In genomic region chr3:192802957-192803899, GRCh38 we compare ENCODE assay signal across 8 cellular contexts.
DNase-seq lines count a peak whose midpoint lies in the region; ATAC-seq and TF ChIP-seq lines count a peak whose summit lies in the region.

No MANE protein-coding gene starts in this region.

- no peaks in the 10 kb centered on the region for H3K9me3 Mint-ChIP-seq in Calu3 (ENCODE audit: low read depth, unreplicated experiment)
- H3K9me3 Mint-ChIP-seq in activated CD4-positive, alpha-beta memory T cell treated with anti-CD3 and anti-CD28 coated beads, Interleukin-2, amount 10 ng/mL, durations not matched to agents 7 days and 5 days: no peaks in the 10 kb centered on the region

- ATAC-seq in GM21423 (IDR thresholded peaks at IDR 0.05; ENCODE audit: unreplicated experiment) (peak; percentile 59), sciatic nerve (peak; percentile 50)

- H3K4me1 Mint-ChIP-seq in Calu3 (ENCODE audit: low read depth, unreplicated experiment): no peaks in the 10 kb centered on the region
- peaks cover 3% of the 10 kb centered on the region for H3K4me1 Mint-ChIP-seq in activated CD4-positive, alpha-beta memory T cell treated with anti-CD3 and anti-CD28 coated beads, Interleukin-2, amount 10 ng/mL, durations not matched to agents 7 days and 5 days

- no TSS peak for BruUV-seq in Calu3 (replicated peaks; lab: Mats Ljungman, UMichigan)

- H3K27me3 Mint-ChIP-seq in Calu3 (ENCODE audit: unreplicated experiment): no peaks in the 10 kb centered on the region
- H3K27me3 Mint-ChIP-seq in activated CD4-positive, alpha-beta memory T cell treated with anti-CD3 and anti-CD28 coated beads, Interleukin-2, amount 10 ng/mL, durations not matched to agents 7 days and 5 days: no peaks in the 10 kb centered on the region

- no peak overlapping the region for H3K4me3 Mint-ChIP-seq in Calu3 (ENCODE audit: low read depth, unreplicated experiment)
- no peak overlapping the region for H3K4me3 Mint-ChIP-seq in activated CD4-positive, alpha-beta memory T cell treated with anti-CD3 and anti-CD28 coated beads, Interleukin-2, amount 10 ng/mL, durations not matched to agents 7 days and 5 days

- POLR2A ChIA-PET in activated CD4-positive, alpha-beta memory T cell treated with anti-CD3 and anti-CD28 coated beads, Interleukin-2, amount 10 ng/mL, durations not matched to agents 7 days and 5 days (lab: Charles Lee): no interaction called here

- TF ChIP-seq CTCF in Calu3 (IDR thresholded peaks at IDR 0.05; ENCODE audit: unreplicated experiment): peak; percentile 60

- DNase-seq in Calu3 (no peak), NCI-H1048 (lab: John Stamatoyannopoulos, UW) (peak; percentile 29), SKM-1 treated with dmso at 0.1 percent for 144 hours (lab: John Stamatoyannopoulos, UW; ENCODE audit: unreplicated experiment) (peak; percentile 48), germinal center (ENCODE audit: low spot score) (peak; percentile 14), sciatic nerve (ENCODE audit: low spot score) (no peak)
- no peak for DNase-seq in activated CD4-positive, alpha-beta T cell treated with anti-CD3 and anti-CD28 coated beads for 48 hours
- no peak for DNase-seq in activated CD4-positive, alpha-beta memory T cell treated with anti-CD3 and anti-CD28 coated beads, Interleukin-2, amount 10 ng/mL, durations not matched to agents 7 days and 5 days

- H3K27ac Mint-ChIP-seq in Calu3 (ENCODE audit: unreplicated experiment): no peak overlapping the region
- H3K27ac Mint-ChIP-seq in activated CD4-positive, alpha-beta memory T cell treated with anti-CD3 and anti-CD28 coated beads, Interleukin-2, amount 10 ng/mL, durations not matched to agents 7 days and 5 days: no peak overlapping the region

- H3K36me3 Mint-ChIP-seq in Calu3 (ENCODE audit: insufficient read depth, unreplicated experiment): no peaks in the 10 kb centered on the region
- peaks cover 12% of the 10 kb centered on the region for H3K36me3 Mint-ChIP-seq in activated CD4-positive, alpha-beta memory T cell treated with anti-CD3 and anti-CD28 coated beads, Interleukin-2, amount 10 ng/mL, durations not matched to agents 7 days and 5 days (ENCODE audit: low read depth)

- CTCF ChIA-PET in Calu3 (lab: Charles Lee): interaction anchor here (0.9 to 1.4 kb wide), 4 partner anchors 9 to 239 kb away, joined by 3 to 8 read pairs (median 6); no protein-coding TSS in a partner anchor
- CTCF ChIA-PET in activated CD4-positive, alpha-beta memory T cell treated with anti-CD3 and anti-CD28 coated beads, Interleukin-2, amount 10 ng/mL, durations not matched to agents 7 days and 5 days (lab: Charles Lee): interaction anchor here (0.6 to 1.5 kb wide), 6 partner anchors 9 to 238 kb away, joined by 3 to 4 read pairs (median 3); no protein-coding TSS in a partner anchor

- intact Hi-C loops in Calu3 (cut with micrococcal nuclease; ENCODE audit: unreplicated experiment): loop anchor here (1.0 kb wide), 2 partner anchors 237 to 336 kb away; no protein-coding TSS in a partner anchor
- intact Hi-C loops in sciatic nerve (cut with DNase I): loop anchor here (5.0 kb wide), 1 partner anchor 236 kb away; no protein-coding TSS in a partner anchor

Comparison
In these comparisons a context has a peak if more than half of its experiments do, and no peak if none do; other contexts are left out.
1. DNase-seq: peak in NCI-H1048 (single experiment), SKM-1 treated with dmso at 0.1 percent for 144 hours (single experiment) and germinal center (single experiment); none in Calu3 (single experiment), sciatic nerve (single experiment), activated CD4-positive, alpha-beta T cell treated with anti-CD3 and anti-CD28 coated beads for 48 hours (single experiment) and activated CD4-positive, alpha-beta memory T cell treated with anti-CD3 and anti-CD28 coated beads, Interleukin-2, amount 10 ng/mL, durations not matched to agents 7 days and 5 days (single experiment).